ENCODE assay signal across 8 cellular contexts in genomic region chr6:142301421-142302391, GRCh38. TPM values are rescaled to one million over a fixed set of nuclear protein-coding genes. Genes with fewer than 3 reads are reported as not detected.
DNase-seq lines count a peak whose midpoint lies in the region; ATAC-seq, FAIRE-seq and TF ChIP-seq lines count a peak whose summit lies in the region.

Gene ADGRG6, plus strand, starts transcription at chr6:142302007. Its CDS starts 323 bp downstream, at chr6:142302330.

- ATAC-seq in GM18505 (IDR thresholded peaks at IDR 0.05; ENCODE audit: unreplicated experiment), result peak; percentile 91
- peak; percentile 84 for ATAC-seq in HG02759 (IDR thresholded peaks at IDR 0.05; ENCODE audit: unreplicated experiment)
- ATAC-seq in omental fat pad (ENCODE audit: low FRiP score), result peak; percentile 57

- DNase-seq in NCI-H460 (ENCODE audit: extremely low read depth, low read depth) (no peak), activated T-helper 1 cell treated with Interleukin-2 at 50 U/mL for 16 hours (ENCODE audit: low read depth) (peak; percentile 5), frontal cortex (ENCODE audit: low spot score in 2 of 2) (peak; percentile 17 to 36), omental fat pad (ENCODE audit: low spot score) (no peak), ureter (ENCODE audit: low spot score) (peak; percentile 64), NCI-H2029 (lab: John Stamatoyannopoulos, UW) (no peak)

- TF ChIP-seq POLR2A in GM18505 (IDR thresholded peaks at IDR 0.05; ENCODE audit: borderline replicate concordance, extremely low read depth, insufficient read depth, insufficient read length), result no peak

- no peak for TF ChIP-seq CTCF in omental fat pad (IDR thresholded peaks at IDR 0.05)

- no peak for FAIRE-seq in frontal cortex (lab: Jason Lieb, UNC)

RNA-seq across cellular contexts. Expression of gene ADGRG6, which starts in this region (rescaled TPM):
- total RNA-seq in NCI-H460 (2014; rRNA removed; shearing (Covaris generic)), result 73.8 and 78.7 TPM in 2 replicates
- polyA plus RNA-seq in NCI-H460 (2014; cell fraction: nucleus; rRNA removed), result 59.7 and 84.4 TPM in 2 replicates
- total RNA-seq in frontal cortex, result 9.8 TPM
- 10 to 100 TPM; 28.5 to 68.6 (median 42.7) TPM for total RNA-seq in omental fat pad
- total RNA-seq in ureter, result 145 TPM

Comparison
In these comparisons a context has a peak if more than half of its experiments do, and no peak if none do; other contexts are left out.
1. DNase-seq: peak in activated T-helper 1 cell treated with Interleukin-2 at 50 U/mL for 16 hours (single experiment), frontal cortex (2 of 2) and ureter (single experiment); none in NCI-H460 (single experiment), omental fat pad (single experiment) and NCI-H2029 (single experiment).
2. Peak in every context shown above with its lines, with median percentiles within 50 percentile points of each other: ATAC-seq.